In the genomic region with DNA sequence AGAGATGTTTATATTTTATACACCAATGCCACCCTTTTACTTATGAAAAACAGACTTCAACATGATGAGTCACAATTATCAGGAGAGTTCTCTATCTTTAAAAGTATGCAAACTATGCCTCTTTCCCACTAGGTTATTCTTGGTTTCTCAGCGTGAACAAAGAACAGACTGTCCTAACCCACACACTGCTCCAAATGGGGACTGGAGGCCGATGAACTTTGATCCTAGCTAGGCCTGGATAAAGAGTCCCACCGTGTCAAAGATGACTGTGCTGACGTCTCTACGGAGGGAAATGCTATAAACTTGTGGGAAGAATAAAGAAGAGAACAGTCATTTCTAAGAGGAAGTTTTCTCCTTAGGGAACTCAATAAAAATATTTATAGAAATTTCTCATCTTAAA, we compare ENCODE assay signal across 8 cellular contexts.
DNase-seq lines count a peak whose midpoint lies in the region; TF ChIP-seq lines count a peak whose summit lies in the region.

No MANE protein-coding gene starts in this region.

- peaks cover 3% of the 10 kb centered on the region for H3K27me3 Mint-ChIP-seq in activated CD4-positive, alpha-beta T cell treated with anti-CD3 and anti-CD28 coated beads, Interleukin-2, amount 10 ng/mL, durations not matched to agents 7 days and 5 days

- H3K27ac Mint-ChIP-seq in activated CD4-positive, alpha-beta T cell treated with anti-CD3 and anti-CD28 coated beads, Interleukin-2, amount 10 ng/mL, durations not matched to agents 7 days and 5 days, result no peak overlapping the region

- peak; percentile 15 for DNase-seq in GM10248 (ENCODE audit: extremely low spot score)
- peak; percentile 97 for DNase-seq in HT1080 (ENCODE audit: low read depth)
- peak; percentile 84 for DNase-seq in dermis blood vessel endothelial cell
- peak; percentile 17 for DNase-seq in midbrain (lab: John Stamatoyannopoulos, UW)
- DNase-seq in NCI-H1105 treated with DMSO at 0.1 percent for 48 hours (lab: John Stamatoyannopoulos, UW), result no peak
- DNase-seq in DMS153 treated with DMSO at 0.1 percent for 48 hours (lab: John Stamatoyannopoulos, UW; ENCODE audit: unreplicated experiment), result no peak
- no peak for DNase-seq in germinal center (ENCODE audit: low spot score)
- DNase-seq in activated CD4-positive, alpha-beta T cell treated with anti-CD3 and anti-CD28 coated beads, Interleukin-2, amount 10 ng/mL, durations not matched to agents 7 days and 5 days, result no peak

- no peak overlapping the region for H3K4me3 Mint-ChIP-seq in activated CD4-positive, alpha-beta T cell treated with anti-CD3 and anti-CD28 coated beads, Interleukin-2, amount 10 ng/mL, durations not matched to agents 7 days and 5 days

- no peak for TF ChIP-seq CTCF in GM10248 (IDR thresholded peaks at IDR 0.05; ENCODE audit: control extremely low read depth, extremely low read depth, low read depth, missing control alignments)

- no peaks in the 10 kb centered on the region for H3K9me3 Mint-ChIP-seq in activated CD4-positive, alpha-beta T cell treated with anti-CD3 and anti-CD28 coated beads, Interleukin-2, amount 10 ng/mL, durations not matched to agents 7 days and 5 days

- H3K4me1 Mint-ChIP-seq in activated CD4-positive, alpha-beta T cell treated with anti-CD3 and anti-CD28 coated beads, Interleukin-2, amount 10 ng/mL, durations not matched to agents 7 days and 5 days, result no peaks in the 10 kb centered on the region

- CTCF ChIA-PET in GM10248 (lab: Yijun Ruan, JAX), result interaction anchor here (0.9 kb wide), 1 partner anchor 19 kb away, joined by 3 read pairs; no protein-coding TSS in a partner anchor
- CTCF ChIA-PET in activated CD4-positive, alpha-beta T cell treated with anti-CD3 and anti-CD28 coated beads, Interleukin-2, amount 10 ng/mL, durations not matched to agents 7 days and 5 days (lab: Charles Lee), result no interaction called here

- POLR2A ChIA-PET in GM10248 (lab: Yijun Ruan, JAX), result no interaction called here
- POLR2A ChIA-PET in activated CD4-positive, alpha-beta T cell treated with anti-CD3 and anti-CD28 coated beads, Interleukin-2, amount 10 ng/mL, durations not matched to agents 7 days and 5 days (lab: Charles Lee), result no interaction called here

- H3K36me3 Mint-ChIP-seq in activated CD4-positive, alpha-beta T cell treated with anti-CD3 and anti-CD28 coated beads, Interleukin-2, amount 10 ng/mL, durations not matched to agents 7 days and 5 days (ENCODE audit: low read depth), result no peaks in the 10 kb centered on the region

Comparison
In these comparisons a context has a peak if more than half of its experiments do, and no peak if none do; other contexts are left out.
1. DNase-seq: peak in GM10248 (single experiment), HT1080 (single experiment), dermis blood vessel endothelial cell (single experiment) and midbrain (single experiment); none in NCI-H1105 treated with DMSO at 0.1 percent for 48 hours (single experiment), DMS153 treated with DMSO at 0.1 percent for 48 hours (single experiment), germinal center (single experiment) and activated CD4-positive, alpha-beta T cell treated with anti-CD3 and anti-CD28 coated beads, Interleukin-2, amount 10 ng/mL, durations not matched to agents 7 days and 5 days (single experiment).